ENCODE assay signal across 11 cellular contexts in the genomic region with DNA sequence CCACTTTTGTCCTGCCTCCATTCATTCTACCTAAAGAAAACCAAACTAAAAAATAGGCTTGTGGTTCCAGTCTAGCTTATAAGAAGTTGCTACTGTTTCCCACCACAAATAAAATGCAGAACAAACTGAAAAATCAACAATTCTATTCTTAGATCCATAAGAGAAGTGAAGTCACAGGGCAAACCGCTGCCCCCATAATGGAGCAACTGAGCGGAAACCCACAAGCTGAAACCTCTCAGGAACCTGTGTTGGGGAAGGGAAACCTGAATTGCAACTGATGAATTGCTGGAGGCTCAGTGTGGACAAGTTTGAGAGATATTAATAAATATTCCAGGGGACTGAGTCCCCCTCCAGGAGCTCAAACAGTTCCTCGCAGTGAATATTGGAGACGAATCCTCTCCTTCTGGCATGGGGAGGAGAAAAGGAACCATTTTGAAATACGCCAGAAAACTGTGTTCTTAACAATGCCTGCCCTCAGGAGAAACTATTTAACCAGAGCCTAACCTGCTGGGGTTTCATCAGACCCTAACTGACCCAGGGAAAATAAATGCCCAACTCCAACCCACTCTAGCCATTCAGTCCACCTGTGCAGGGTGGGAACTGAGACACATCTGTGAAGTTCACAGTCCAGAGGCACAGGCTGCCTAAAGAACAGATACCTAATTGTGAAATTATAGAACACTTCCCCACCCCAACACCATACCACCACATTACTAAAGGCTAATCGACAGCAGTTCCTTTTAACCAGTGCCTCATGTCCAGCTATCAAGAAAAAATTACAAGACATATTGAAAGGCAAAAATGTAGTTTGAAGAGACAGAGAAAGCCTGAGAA. TPM values are rescaled to one million over a fixed set of nuclear protein-coding genes. Genes with fewer than 3 reads are reported as not detected.
DNase-seq lines count a peak whose midpoint lies in the region; ATAC-seq, FAIRE-seq and TF ChIP-seq lines count a peak whose summit lies in the region.
"Had no signal": no experiment of that assay in that cellular context is flagged by ENCODE, and none has a peak within 500 bp of the region (broad histone marks: within the 10 kb centered on the region; RNA-seq: fewer than 3 reads in every experiment).

No MANE protein-coding gene starts in this region.

- H3K4me2 ChIP-seq in GM12878 (ENCODE audit: control insufficient read depth, insufficient read depth), result peak overlapping the region; percentile 91

- intact Hi-C loops in GM12878 (cut with micrococcal nuclease; ENCODE audit: unreplicated experiment), result loop anchor here (1.0 to 2.0 kb wide), 3 partner anchors 21 to 145 kb away; no protein-coding TSS in a partner anchor
- intact Hi-C loops in aorta (cut with DNase I), result no loop called here
- intact Hi-C loops in sigmoid colon (cut with DNase I), result no loop called here

- 5% methylated on average over 6 of the region's 6 CpGs for WGBS in GM12878 (ENCODE audit: insufficient coverage, insufficient replicate concordance, low lambda C conversion rate, missing lambda C conversion rate)
- WGBS in aorta, 2 donors, result 86 to 94% methylated on average over 6 of the region's 6 CpGs
- WGBS in sigmoid colon, 2 donors, result 52 to 76% methylated on average over 6 of the region's 6 CpGs

- POLR2A ChIA-PET in GM12878 (lab: Charles Lee), result interaction anchor here (1.0 to 1.3 kb wide), 3 partner anchors 21 to 144 kb away, joined by 3 to 7 read pairs (median 5); no protein-coding TSS in a partner anchor

- no peak overlapping the region for H3K27ac Mint-ChIP-seq in stimulated activated naive CD8-positive, alpha-beta T cell treated with anti-CD3 and anti-CD28 coated beads, Interleukin-15, amount 100 ng/mL, for 72 hours
- H3K27ac Mint-ChIP-seq: dendritic cell treated with granulocyte-macrophage colony-stimulating factor and Interleukin-4, amounts not matched to agents 40 ng/mL and 50 ng/mL, for 4 days had no signal

- no TSS peak for BruUV-seq in GM12878 (replicated peaks; lab: Mats Ljungman, UMichigan)

- H3K4me1 Mint-ChIP-seq in stimulated activated naive CD8-positive, alpha-beta T cell treated with anti-CD3 and anti-CD28 coated beads, Interleukin-15, amount 100 ng/mL, for 72 hours, result peaks cover 21% of the 10 kb centered on the region

- H3K4me1 ChIP-seq in GM12878 (ENCODE audit: control insufficient read depth, insufficient read depth, low read length) (peaks cover 33% of the 10 kb centered on the region), aorta (ENCODE audit: control insufficient read depth in 1 of 2, insufficient read depth in 2 of 2, low read length in 2 of 2) (no peaks in the 10 kb centered on the region), sigmoid colon (no peaks in the 10 kb centered on the region)

- H3K9me3 ChIP-seq in GM12878 (replicated peaks; ENCODE audit: control insufficient read depth, insufficient read depth, low read length) (peaks cover 2% of the 10 kb centered on the region; the same call in 2 of the 3 replicates), aorta (ENCODE audit: control insufficient read depth, low read length) (no peaks in the 10 kb centered on the region), sigmoid colon (no peaks in the 10 kb centered on the region)

- H2AFZ ChIP-seq in GM12878 (ENCODE audit: control insufficient read depth, low read depth, low read length), result no peak overlapping the region; the same call in 1 of the 2 replicates

- FAIRE-seq in GM12878 (lab: Jason Lieb, UNC), result peak; percentile 95
- FAIRE-seq: D721Med had no signal

- SMC1A ChIA-PET in GM12878 (lab: Charles Lee; ENCODE audit: uncharacterized antibody, unreplicated experiment), result interaction anchor here (0.7 to 4.7 kb wide), 26 partner anchors 11 to 284 kb away, joined by 3 to 40 read pairs (median 4); partner anchors contain the start of gene CBR4

- H3K4me3 Mint-ChIP-seq in stimulated activated naive CD8-positive, alpha-beta T cell treated with anti-CD3 and anti-CD28 coated beads, Interleukin-15, amount 100 ng/mL, for 72 hours, result no peak overlapping the region
- H3K4me3 Mint-ChIP-seq: dendritic cell treated with granulocyte-macrophage colony-stimulating factor and Interleukin-4, amounts not matched to agents 40 ng/mL and 50 ng/mL, for 4 days had no signal

- TF ChIP-seq RAD21 in GM12878 (IDR thresholded peaks at IDR 0.05; ENCODE audit: insufficient read depth, low read depth, low read length), result peak; percentile 30; the same call in 1 of the 2 replicates

- RAD21 ChIA-PET in GM12878 (lab: Charles Lee; ENCODE audit: unreplicated experiment), result interaction anchor here (0.7 to 5.0 kb wide), 12 partner anchors 16 to 192 kb away, joined by 3 to 38 read pairs (median 4); partner anchors contain the start of gene SH3RF1

- in situ Hi-C loops in GM12878 (cut with MboI), result no loop called here

- CTCF ChIA-PET in GM12878 (lab: Yijun Ruan, JAX), result interaction anchor here (0.6 to 3.7 kb wide), 9 partner anchors 17 to 144 kb away, joined by 3 to 14 read pairs (median 4); no protein-coding TSS in a partner anchor

- H4K20me1 ChIP-seq in GM12878 (ENCODE audit: control insufficient read depth, insufficient read depth), result no peaks in the 10 kb centered on the region

- no peaks in the 10 kb centered on the region for H3K36me3 ChIP-seq in GM12878 (ENCODE audit: control insufficient read depth in 2 of 2, insufficient read depth in 2 of 2, low read length in 1 of 2)
- no peaks in the 10 kb centered on the region for H3K36me3 ChIP-seq in aorta (ENCODE audit: control insufficient read depth in 1 of 2, insufficient read depth in 2 of 2, low read length in 1 of 2)
- no peaks in the 10 kb centered on the region for H3K36me3 ChIP-seq in sigmoid colon

- peaks cover 62% of the 10 kb centered on the region for H3K27me3 Mint-ChIP-seq in stimulated activated naive CD8-positive, alpha-beta T cell treated with anti-CD3 and anti-CD28 coated beads, Interleukin-15, amount 100 ng/mL, for 72 hours

- peak; percentile 23 for TF ChIP-seq POLR2A in GM18505 (IDR thresholded peaks at IDR 0.05; ENCODE audit: borderline replicate concordance, extremely low read depth, insufficient read depth, insufficient read length)
- no peak for TF ChIP-seq POLR2A in GM12878 (IDR thresholded peaks at IDR 0.05; ENCODE audit: low read depth, low read length)
- no peak for TF ChIP-seq POLR2A in sigmoid colon (IDR thresholded peaks at IDR 0.05)

- peak; percentile 82 for ATAC-seq in GM18505 (IDR thresholded peaks at IDR 0.05; ENCODE audit: unreplicated experiment)
- ATAC-seq in GM21576 (IDR thresholded peaks at IDR 0.05; ENCODE audit: unreplicated experiment), result peak; percentile 91
- ATAC-seq in HG03378 (IDR thresholded peaks at IDR 0.05; ENCODE audit: unreplicated experiment), result peak; percentile 91
- ATAC-seq in GM12878, result peak; percentile 92
- ATAC-seq in aorta (ENCODE audit: low FRiP score), result no peak
- no peak for ATAC-seq in stimulated activated naive CD8-positive, alpha-beta T cell treated with anti-CD3 and anti-CD28 coated beads, Interleukin-15, amount 100 ng/mL, for 72 hours

- DNase-seq in GM12878 (ENCODE audit: low read depth, low spot score) (peak; percentile 90), aorta (no peak), sigmoid colon (no peak)
- no peak for DNase-seq in stimulated activated CD4-positive, alpha-beta T cell treated with anti-CD3 and anti-CD28 coated beads, Interleukin-4, amount 100 ng/mL, for 1 hour
- DNase-seq in stimulated activated naive CD8-positive, alpha-beta T cell treated with anti-CD3 and anti-CD28 coated beads, Interleukin-15, amount 100 ng/mL, for 72 hours, result no peak
- DNase-seq: activated T-cell treated with anti-CD3 and anti-CD28 coated beads, Interleukin-2, amount 50 U/mL, for 1 hour had no signal

- TF ChIP-seq EP300 in GM12878 (IDR thresholded peaks at IDR 0.05; ENCODE audit: borderline replicate concordance in 1 of 2, control insufficient read depth in 1 of 2, low read depth in 2 of 2, low read length in 2 of 2), result peak; percentile 72 to 83; a peak in 2 of 4 replicates
- TF ChIP-seq EP300 in sigmoid colon (IDR thresholded peaks at IDR 0.05), result no peak

- TF ChIP-seq CTCF in GM12878 (IDR thresholded peaks at IDR 0.05 in 2 of 3, conservative IDR thresholded peaks at IDR 0.05 in 1 of 3; ENCODE audit: control insufficient read depth in 2 of 3, extremely low read depth in 1 of 3, insufficient read depth in 1 of 3, low read depth in 3 of 3, low read length in 3 of 3) (no peak), sigmoid colon (IDR thresholded peaks at IDR 0.05) (no peak)

- H3K9me3 Mint-ChIP-seq in stimulated activated naive CD8-positive, alpha-beta T cell treated with anti-CD3 and anti-CD28 coated beads, Interleukin-15, amount 100 ng/mL, for 72 hours, result no peaks in the 10 kb centered on the region

- H3K4me3 ChIP-seq in GM12878, result peak overlapping the region; percentile 26; the same call in 1 of the 2 replicates
- H3K4me3 ChIP-seq in aorta (ENCODE audit: low read length in 2 of 2), result no peak overlapping the region
- H3K4me3 ChIP-seq in sigmoid colon, result no peak overlapping the region

- peak overlapping the region; percentile 37; the same call in 1 of the 2 replicates for H3K9ac ChIP-seq in GM12878 (ENCODE audit: control insufficient read depth, insufficient read depth, low read length)

- H3K27me3 ChIP-seq in GM12878 (replicated peaks in 1 of 2; ENCODE audit: control insufficient read depth in 2 of 2, insufficient read depth in 2 of 2, low read length in 1 of 2) (no peaks in the 10 kb centered on the region), aorta (ENCODE audit: control insufficient read depth in 1 of 2, insufficient read depth in 2 of 2, low read length in 1 of 2) (no peaks in the 10 kb centered on the region), sigmoid colon (no peaks in the 10 kb centered on the region)

- peak overlapping the region; percentile 85 for H3K27ac ChIP-seq in GM12878 (ENCODE audit: control insufficient read depth, insufficient read depth)
- H3K27ac ChIP-seq in aorta (ENCODE audit: low read depth in 1 of 2, low read length in 2 of 2), result no peak overlapping the region
- no peak overlapping the region for H3K27ac ChIP-seq in sigmoid colon

- H3K79me2 ChIP-seq in GM12878 (ENCODE audit: control insufficient read depth, insufficient read depth, low read length), result no peaks in the 10 kb centered on the region

RNA-seq across cellular contexts. Expression of gene SH3RF1, which starts 22.8 kb away (rescaled TPM):
- 75.3 and 97.7 TPM in 2 replicates for total RNA-seq in GM12878 (2013; cell fraction: nucleolus; rRNA removed)
- total RNA-seq in GM12878 (2014; rRNA removed), result 10.0 and 10.4 TPM in 2 replicates
- 8.1 and 8.5 TPM in 2 replicates for total RNA-seq in GM12878 (2014; rRNA removed; fragmentation: Illumina TruSeq; extraction: Trizol)
- 22.2 and 22.5 TPM in 2 replicates for total RNA-seq in GM12878 (2021)
- polyA plus RNA-seq in GM12878 (2011; ENCODE audit: low read depth), result 2.5 TPM
- polyA plus RNA-seq in GM12878 (2011; rRNA removed), result 6.5 and 6.9 TPM in 2 replicates
- 7.1 and 7.4 TPM in 2 replicates for polyA plus RNA-seq in GM12878 (2011; cell fraction: cytosol; rRNA removed)
- polyA plus RNA-seq in GM12878 (2011; cell fraction: nucleus; rRNA removed), result 9.4 and 10.8 TPM in 2 replicates
- 3.5 and 4.4 TPM in 2 replicates for polyA plus RNA-seq in GM12878 (2012)
- polyA plus RNA-seq in GM12878 (2014; fragmentation: Illumina TruSeq; extraction: Trizol), result 10.1 and 10.8 TPM in 2 replicates
- polyA plus RNA-seq in GM12878 (2014; fragmentation: Nextera tagmentation; extraction: Ambion mirVana), result 10 to 100 TPM in 1 of 2 experiments, 1 to 10 TPM in 1; 4.5 to 10.7 TPM
- polyA plus RNA-seq in GM12878 (2014; rRNA removed), result 7.1 and 8.8 TPM in 2 replicates
- 10 to 100 TPM; 16.2 to 18.4 TPM for polyA plus RNA-seq in GM12878 (2016; fragmentation: Nextera tagmentation; extraction: Ambion mirVana)
- polyA minus RNA-seq in GM12878 (2011; rRNA and poly(A)+ RNA removed), result 33.0 and 48.6 TPM in 2 replicates
- polyA minus RNA-seq in GM12878 (2011; cell fraction: cytosol; rRNA and poly(A)+ RNA removed), result 10.5 and 13.1 TPM in 2 replicates
- 19.3 and 32.3 TPM in 2 replicates for polyA minus RNA-seq in GM12878 (2011; cell fraction: nucleus; rRNA and poly(A)+ RNA removed)
- 10 to 100 TPM; 27.3 to 31.8 TPM for total RNA-seq in aorta
- polyA plus RNA-seq in aorta, result 1 to 10 TPM; 7.6 to 8.8 TPM
- total RNA-seq in sigmoid colon, result 10 to 100 TPM in 2 of 4 donors, 1 to 10 TPM in 2; 8.2 to 12.5 (median 9.8) TPM
- 10 to 100 TPM; 14.4 to 20.8 (median 16.4) TPM for polyA plus RNA-seq in sigmoid colon

Comparison
In these comparisons a context has a peak if more than half of its experiments do, and no peak if none do; other contexts are left out.
1. ATAC-seq: peak in GM18505 (single experiment), GM21576 (single experiment), HG03378 (single experiment) and GM12878 (single experiment); none in aorta (single experiment) and stimulated activated naive CD8-positive, alpha-beta T cell treated with anti-CD3 and anti-CD28 coated beads, Interleukin-15, amount 100 ng/mL, for 72 hours (single experiment).